Comparison of ENCODE assay signal across 30 cellular contexts in the genomic region with DNA sequence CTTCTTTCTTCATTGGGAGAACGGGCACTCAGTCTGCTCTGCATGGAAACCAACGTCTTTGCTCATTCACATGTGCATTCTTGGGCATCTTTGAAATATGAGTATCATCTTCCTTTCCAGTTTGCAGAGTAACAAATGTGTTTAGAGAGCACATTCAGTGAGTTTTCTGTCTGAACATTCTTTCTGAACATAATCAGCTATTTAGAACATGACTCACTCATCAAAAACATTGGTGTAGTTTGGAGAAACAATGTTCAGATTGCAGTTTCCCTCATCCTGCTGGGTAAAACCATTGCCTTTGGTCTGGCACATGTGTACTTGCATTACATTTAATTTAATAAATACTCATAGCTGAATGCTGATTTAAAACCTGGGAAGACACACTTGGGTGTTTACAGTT.
DNase-seq lines count a peak whose midpoint lies in the region; ATAC-seq, FAIRE-seq and TF ChIP-seq lines count a peak whose summit lies in the region.
"Had no signal": no experiment of that assay in that cellular context is flagged by ENCODE, and none has a peak within 500 bp of the region (broad histone marks: within the 10 kb centered on the region; RNA-seq: fewer than 3 reads in every experiment).

No MANE protein-coding gene starts in this region.

- DNase-seq in AG20443 (ENCODE audit: low spot score) = peak; percentile 9
- peak; percentile 45 for DNase-seq in astrocyte of the spinal cord (ENCODE audit: low read depth, low spot score)
- DNase-seq in myocyte (ENCODE audit: low read depth) = peak; percentile 15
- DNase-seq in RWPE1 (ENCODE audit: low spot score) = no peak
- DNase-seq in kidney = no peak
- no peak for DNase-seq in occipital lobe (lab: John Stamatoyannopoulos, UW)
- DNase-seq: activated CD4-positive, alpha-beta T cell treated with anti-CD3 and anti-CD28 coated beads, Interleukin-2, amount 50 U/mL, for 4 hours; activated CD8-positive, alpha-beta memory T cell treated with anti-CD3 and anti-CD28 coated beads, Interleukin-2, amount 10 ng/mL, durations not matched to agents 7 days and 5 days; activated gamma-delta T cell treated with Interleukin-2 at 50 U/mL for 16 hours; activated naive CD8-positive, alpha-beta T cell treated with anti-CD3 and anti-CD28 coated beads, Interleukin-2, amount 10 ng/mL, durations not matched to agents 7 days and 5 days; activated T-cell treated with anti-CD3 and anti-CD28 coated beads, Interleukin-2, amount 50 U/mL, for 4 hours; BE2C; CD8-positive, alpha-beta memory T cell; central memory CD4-positive, alpha-beta T cell; dermis blood vessel endothelial cell; endodermal cell; esophagus squamous epithelium; hypothalamus; Kasumi-1; mesenchymal stem cell; NCI-H446; SHP77; stimulated activated CD4-positive, alpha-beta T cell treated with anti-CD3 and anti-CD28 coated beads, Interleukin-1b, Interleukin-23, amount 100 ng/mL, for 48 hours; stimulated activated naive CD8-positive, alpha-beta T cell treated with anti-CD3 and anti-CD28 coated beads, Interleukin-15, Interleukin-2, amounts not matched to agents 100 U/mL and 50 U/mL, for 24 hours; T-helper 2 cell had no signal

- H3K4me1 ChIP-seq in KMS-11 (ENCODE audit: low read depth, poor library complexity, severe bottlenecking) (no peaks in the 10 kb centered on the region), kidney (ENCODE audit: control insufficient read depth in 1 of 2, insufficient read depth in 1 of 2, low read depth in 1 of 2, low read length in 2 of 2) (no peaks in the 10 kb centered on the region)
- H3K4me1 ChIP-seq: ascending aorta, BE2C, esophagus squamous epithelium, right atrium auricular region had no signal

- intact Hi-C loops in kidney (cut with DNase I) = no loop called here

- H3K79me2 ChIP-seq in KMS-11 (ENCODE audit: insufficient read depth, low read depth) = no peaks in the 10 kb centered on the region

- H3K9ac ChIP-seq in KMS-11 (no peak overlapping the region), kidney (ENCODE audit: low read length in 2 of 2) (no peak overlapping the region)

- no peaks in the 10 kb centered on the region for H3K9me3 ChIP-seq in kidney (ENCODE audit: control insufficient read depth in 1 of 2, low read length in 2 of 2)
- H3K9me3 ChIP-seq: ascending aorta, BE2C, esophagus squamous epithelium, right atrium auricular region had no signal

- no peak for ATAC-seq in HG02938 (IDR thresholded peaks at IDR 0.05; ENCODE audit: unreplicated experiment)
- ATAC-seq: activated CD8-positive, alpha-beta memory T cell treated with anti-CD3 and anti-CD28 coated beads, Interleukin-2, amount 10 ng/mL, durations not matched to agents 7 days and 5 days; activated T-cell treated with anti-CD3 and anti-CD28 coated beads, Interleukin-2, amount 50 U/mL, for 4 hours; stimulated activated naive CD8-positive, alpha-beta T cell treated with anti-CD3 and anti-CD28 coated beads, Interleukin-15, Interleukin-2, amounts not matched to agents 100 U/mL and 50 U/mL, for 24 hours had no signal

- TF ChIP-seq CTCF in KMS-11 (conservative IDR thresholded peaks at IDR 0.05; ENCODE audit: low read depth, low read length) (no peak), astrocyte of the spinal cord (IDR thresholded peaks at IDR 0.05; ENCODE audit: low read depth, low read length) (no peak), RWPE1 (conservative IDR thresholded peaks at IDR 0.05; ENCODE audit: low read depth) (no peak), kidney (IDR thresholded peaks at IDR 0.05; ENCODE audit: borderline replicate concordance, extremely low read depth, insufficient read depth) (no peak)

- FAIRE-seq in kidney (lab: Jason Lieb, UNC) = no peak
- FAIRE-seq: A204.1 had no signal

- H2AFZ ChIP-seq in KMS-11 (ENCODE audit: low read depth) = peak overlapping the region; percentile 18; the same call in 1 of the 2 replicates

- in situ Hi-C loops in astrocyte of the spinal cord (cut with HindIII; ENCODE audit: low sequenced_read_pairs) = no loop called here

- POLR2A ChIA-PET in RWPE1 (lab: Yijun Ruan, JAX; ENCODE audit: low non-redundant PET) = no interaction called here

- no peak overlapping the region for H3K27ac ChIP-seq in KMS-11
- H3K27ac ChIP-seq in RWPE1 = no peak overlapping the region
- H3K27ac ChIP-seq in kidney (ENCODE audit: low read depth in 2 of 2, low read length in 2 of 2) = no peak overlapping the region
- H3K27ac ChIP-seq: ascending aorta, esophagus squamous epithelium, right atrium auricular region had no signal

- H3K36me3 ChIP-seq in KMS-11 (ENCODE audit: insufficient read depth) (no peaks in the 10 kb centered on the region), kidney (ENCODE audit: control insufficient read depth in 1 of 2, insufficient read depth in 2 of 2, low read length in 2 of 2) (no peaks in the 10 kb centered on the region)
- H3K36me3 ChIP-seq: ascending aorta, BE2C, esophagus squamous epithelium, right atrium auricular region had no signal

- H4K20me1 ChIP-seq in KMS-11 (ENCODE audit: insufficient read depth) = no peaks in the 10 kb centered on the region

- H3K4me2 ChIP-seq in KMS-11 = peak overlapping the region; percentile 17; the same call in 1 of the 2 replicates

- CTCF ChIA-PET in RWPE1 (lab: Yijun Ruan, JAX) = no interaction called here

- H3K4me3 ChIP-seq in KMS-11 (IDR thresholded peaks at IDR 0.05; ENCODE audit: insufficient read depth, low read depth, low read length) (no peak overlapping the region), astrocyte of the spinal cord (ENCODE audit: low read depth, low read length) (no peak overlapping the region), kidney (ENCODE audit: low read length in 2 of 2) (no peak overlapping the region)
- H3K4me3 ChIP-seq: ascending aorta, esophagus squamous epithelium, right atrium auricular region had no signal

- H3K27me3 ChIP-seq in KMS-11 (ENCODE audit: insufficient read depth, low read depth) = no peaks in the 10 kb centered on the region
- H3K27me3 ChIP-seq: ascending aorta, BE2C, esophagus squamous epithelium, right atrium auricular region had no signal

Comparison
In these comparisons a context has a peak if more than half of its experiments do, and no peak if none do; other contexts are left out.
1. DNase-seq: peak in AG20443 (single experiment), astrocyte of the spinal cord (single experiment) and myocyte (single experiment); none in RWPE1 (single experiment), kidney (single experiment) and occipital lobe (single experiment).